Comparison of ENCODE assay signal across 9 cellular contexts in genomic region chr6:129662406-129662766, GRCh38. TPM values are rescaled to one million over a fixed set of nuclear protein-coding genes. Genes with fewer than 3 reads are reported as not detected.
DNase-seq lines count a peak whose midpoint lies in the region; ATAC-seq, FAIRE-seq and TF ChIP-seq lines count a peak whose summit lies in the region.
"Had no signal": no experiment of that assay in that cellular context is flagged by ENCODE, and none has a peak within 500 bp of the region (broad histone marks: within the 10 kb centered on the region; RNA-seq: fewer than 3 reads in every experiment).

No MANE protein-coding gene starts in this region.

- ATAC-seq in GM18861 (IDR thresholded peaks at IDR 0.05; ENCODE audit: unreplicated experiment) (peak; percentile 54), GM21526 (IDR thresholded peaks at IDR 0.05; ENCODE audit: low FRiP score, unreplicated experiment) (peak; percentile 75), HG03196 (IDR thresholded peaks at IDR 0.05; ENCODE audit: unreplicated experiment) (peak; percentile 71)

- no peak overlapping the region for H3K4me3 Mint-ChIP-seq in nephron

- no peak for FAIRE-seq in GM12892 (lab: Jason Lieb, UNC)
- FAIRE-seq: keratinocyte had no signal

- H3K36me3 Mint-ChIP-seq in nephron (ENCODE audit: low read depth), result no peaks in the 10 kb centered on the region

- no peak for TF ChIP-seq POLR2A in GM12892 (IDR thresholded peaks at IDR 0.05; ENCODE audit: low read depth, low read length)

- no peaks in the 10 kb centered on the region for H3K27me3 Mint-ChIP-seq in nephron (ENCODE audit: low read depth)

- H3K27ac Mint-ChIP-seq in nephron, result peak overlapping the region; percentile 91 to 98 (median 95)

- DNase-seq in NCI-H446 (lab: John Stamatoyannopoulos, UW) (no peak), ecto neural progenitor cell (ENCODE audit: low spot score) (no peak), GM12892 (ENCODE audit: insufficient read length) (no peak), SW480 (ENCODE audit: low spot score) (no peak)

- peaks cover 35% of the 10 kb centered on the region for H3K4me1 Mint-ChIP-seq in nephron

- no peaks in the 10 kb centered on the region for H3K9me3 Mint-ChIP-seq in nephron

- no peak for TF ChIP-seq CTCF in nephron (IDR thresholded peaks at IDR 0.05; ENCODE audit: unreplicated experiment in 3 of 3)

RNA-seq across cellular contexts. Expression of gene ARHGAP18, which starts 47.6 kb away (rescaled TPM):
- polyA plus RNA-seq in GM12892 (2012; ENCODE audit: missing spikeins), result 17.3 TPM
